In genomic region chr1:207823880-207824566, GRCh38 we compare ENCODE assay signal across 8 cellular contexts.
DNase-seq lines count a peak whose midpoint lies in the region; ATAC-seq and TF ChIP-seq lines count a peak whose summit lies in the region.

No MANE protein-coding gene starts in this region.

- ATAC-seq in GM19463 (IDR thresholded peaks at IDR 0.05; ENCODE audit: unreplicated experiment) (peak; percentile 24), left colon (peak; percentile 50)

- TF ChIP-seq CTCF in CD14-positive monocyte (IDR thresholded peaks at IDR 0.05), result peak; percentile 67

- intact Hi-C loops in CD14-positive monocyte (cut with micrococcal nuclease), result loop anchor here in 1 of 2 donors (10.0 kb wide), 1 partner anchor 141 kb away; no protein-coding TSS in a partner anchor
- intact Hi-C loops in left colon (cut with DNase I, micrococcal nuclease), result no loop called here

- H3K27me3 Mint-ChIP-seq in CD14-positive monocyte (ENCODE audit: low read depth in 3 of 3), result peaks cover 0 to 5% (median 3%) of the 10 kb centered on the region in 3 donors

- DNase-seq in CD14-positive monocyte (ENCODE audit: low spot score) (peak; percentile 92), LHCN-M2 (ENCODE audit: low read depth) (peak; percentile 98), cerebellum (ENCODE audit: low spot score) (peak; percentile 91), left colon (peak; percentile 74 to 90), GF-D8 (lab: John Stamatoyannopoulos, UW) (no peak)
- peak; percentile 71 to 73 for DNase-seq in activated CD4-positive, alpha-beta T cell treated with anti-CD3 and anti-CD28 coated beads for 4 hours
- DNase-seq in stimulated activated CD4-positive, alpha-beta T cell treated with anti-CD3 and anti-CD28 coated beads, Interleukin-15, amount 100 ng/mL, for 48 hours (ENCODE audit: low read depth in 2 of 2), result peak; percentile 57 to 75

- peak overlapping the region; percentile 90 to 91 for H3K4me3 Mint-ChIP-seq in CD14-positive monocyte

- H3K36me3 Mint-ChIP-seq in CD14-positive monocyte, result peaks cover 33 to 47% of the 10 kb centered on the region in 2 donors

- H3K9me3 Mint-ChIP-seq in CD14-positive monocyte, result no peaks in the 10 kb centered on the region

- peak overlapping the region; percentile 96 to 99 (median 99) for H3K27ac Mint-ChIP-seq in CD14-positive monocyte

- peaks cover 79% of the 10 kb centered on the region for H3K4me1 Mint-ChIP-seq in CD14-positive monocyte
